ENCODE assay signal across 10 cellular contexts in the genomic region with DNA sequence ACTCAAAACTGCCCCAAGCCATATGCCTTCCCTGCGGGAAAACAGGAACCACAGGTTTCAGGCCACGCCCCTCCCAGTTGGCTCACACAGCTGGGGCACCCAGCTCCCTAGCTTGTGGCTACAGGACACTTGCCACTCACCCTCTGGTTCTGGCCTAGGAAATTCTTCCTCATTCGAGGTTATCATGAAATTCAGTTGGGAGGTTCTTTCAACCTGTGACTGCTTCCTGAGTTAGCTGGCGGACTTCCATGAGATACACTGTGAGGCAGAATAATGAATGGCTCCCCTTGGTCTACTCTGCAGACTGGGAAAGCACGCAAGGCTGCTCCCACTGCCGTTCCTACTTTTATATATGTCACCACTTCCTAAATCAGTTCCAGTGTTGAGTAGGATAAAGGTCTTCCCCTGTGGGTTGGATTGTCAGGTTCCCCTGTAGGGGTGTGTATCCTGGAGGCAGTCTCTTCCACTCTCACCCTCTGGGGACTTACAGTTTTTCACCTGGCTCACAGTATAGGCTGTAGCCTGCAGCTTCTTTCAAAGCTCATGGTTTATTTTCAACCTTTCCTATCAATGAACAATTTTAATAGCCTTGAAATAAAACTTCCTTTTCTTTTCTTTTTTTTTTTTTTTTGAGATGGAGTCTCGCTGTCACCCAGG. TPM values are rescaled to one million over a fixed set of nuclear protein-coding genes. Genes with fewer than 3 reads are reported as not detected.
DNase-seq lines count a peak whose midpoint lies in the region; ATAC-seq and TF ChIP-seq lines count a peak whose summit lies in the region.
"Had no signal": no experiment of that assay in that cellular context is flagged by ENCODE, and none has a peak within 500 bp of the region (broad histone marks: within the 10 kb centered on the region; RNA-seq: fewer than 3 reads in every experiment).

No MANE protein-coding gene starts in this region.

- intact Hi-C loops in vagina (cut with DNase I): no loop called here

- peaks cover 17% of the 10 kb centered on the region for H3K4me1 ChIP-seq in KMS-11 (ENCODE audit: low read depth, poor library complexity, severe bottlenecking)
- H3K4me1 ChIP-seq in vagina: peaks cover 19% of the 10 kb centered on the region

- TF ChIP-seq CTCF in C4-2B (conservative IDR thresholded peaks at IDR 0.05): no peak
- no peak for TF ChIP-seq CTCF in KMS-11 (conservative IDR thresholded peaks at IDR 0.05; ENCODE audit: low read depth, low read length)
- TF ChIP-seq CTCF in vagina (IDR thresholded peaks at IDR 0.05): no peak

- H3K4me2 ChIP-seq in KMS-11: peak overlapping the region; percentile 15; the same call in 1 of the 2 replicates

- H3K27ac Mint-ChIP-seq in stimulated activated naive B cell treated with anti-CD40 and anti-IgM and Interleukin-4, amounts not matched to agents 10 μg/mL and 1 μg/mL and 100 μg/mL, for 72 hours: no peak overlapping the region

- H4K20me1 ChIP-seq in KMS-11 (ENCODE audit: insufficient read depth): no peaks in the 10 kb centered on the region

- H3K9me3 ChIP-seq in vagina: no peaks in the 10 kb centered on the region
- H3K9me3 ChIP-seq: thyroid gland had no signal

- H3K4me1 Mint-ChIP-seq in stimulated activated naive B cell treated with anti-CD40 and anti-IgM and Interleukin-4, amounts not matched to agents 10 μg/mL and 1 μg/mL and 100 μg/mL, for 72 hours: peaks cover 11 to 30% of the 10 kb centered on the region in 2 donors

- peak overlapping the region; percentile 89 for H3K27ac ChIP-seq in C4-2B
- peak overlapping the region; percentile 10; the same call in 1 of the 2 replicates for H3K27ac ChIP-seq in KMS-11
- no peak overlapping the region for H3K27ac ChIP-seq in vagina
- H3K27ac ChIP-seq: BLaER1 treated with 17β-estradiol and CSF1 and Interleukin-3, amounts not matched to agents 10 nM and 100 nM; thyroid gland had no signal

- H3K4me3 ChIP-seq in KMS-11 (IDR thresholded peaks at IDR 0.05; ENCODE audit: insufficient read depth, low read depth, low read length) (no peak overlapping the region), vagina (no peak overlapping the region)
- H3K4me3 ChIP-seq: BLaER1 treated with 17β-estradiol and CSF1 and Interleukin-3, amounts not matched to agents 10 nM and 100 nM; thyroid gland had no signal

- H2AFZ ChIP-seq in KMS-11 (ENCODE audit: low read depth): no peak overlapping the region

- H3K36me3 Mint-ChIP-seq in stimulated activated naive B cell treated with anti-CD40 and anti-IgM and Interleukin-4, amounts not matched to agents 10 μg/mL and 1 μg/mL and 100 μg/mL, for 72 hours: peaks cover 28 to 33% of the 10 kb centered on the region in 2 donors

- no peak overlapping the region for H3K9ac ChIP-seq in KMS-11
- H3K9ac ChIP-seq: BLaER1 treated with 17β-estradiol and CSF1 and Interleukin-3, amounts not matched to agents 10 nM and 100 nM had no signal

- no peaks in the 10 kb centered on the region for H3K27me3 Mint-ChIP-seq in stimulated activated naive B cell treated with anti-CD40 and anti-IgM and Interleukin-4, amounts not matched to agents 10 μg/mL and 1 μg/mL and 100 μg/mL, for 72 hours

- no peak for ATAC-seq in stimulated activated naive B cell treated with anti-CD40 and anti-IgM and Interleukin-4, amounts not matched to agents 10 μg/mL and 1 μg/mL and 100 μg/mL, for 72 hours (replicated peaks)
- ATAC-seq in HG02588 (IDR thresholded peaks at IDR 0.05; ENCODE audit: unreplicated experiment) (no peak), HG02623 (IDR thresholded peaks at IDR 0.05; ENCODE audit: unreplicated experiment) (no peak)

- 0 out of 2 replicates have a peak, but pooled peaks cover 3% of the 10 kb centered on the region for H3K79me2 ChIP-seq in KMS-11 (ENCODE audit: insufficient read depth, low read depth)

- no peak overlapping the region for H3K4me3 Mint-ChIP-seq in stimulated activated naive B cell treated with anti-CD40 and anti-IgM and Interleukin-4, amounts not matched to agents 10 μg/mL and 1 μg/mL and 100 μg/mL, for 72 hours

- no peaks in the 10 kb centered on the region for H3K27me3 ChIP-seq in KMS-11 (ENCODE audit: insufficient read depth, low read depth)
- H3K27me3 ChIP-seq in vagina: no peaks in the 10 kb centered on the region
- H3K27me3 ChIP-seq: BLaER1 treated with 17β-estradiol and CSF1 and Interleukin-3, amounts not matched to agents 10 nM and 100 nM; thyroid gland had no signal

- H3K36me3 ChIP-seq in KMS-11 (ENCODE audit: insufficient read depth): no peaks in the 10 kb centered on the region
- no peaks in the 10 kb centered on the region for H3K36me3 ChIP-seq in vagina
- H3K36me3 ChIP-seq: thyroid gland had no signal

- H3K9me3 Mint-ChIP-seq in stimulated activated naive B cell treated with anti-CD40 and anti-IgM and Interleukin-4, amounts not matched to agents 10 μg/mL and 1 μg/mL and 100 μg/mL, for 72 hours: peaks cover 1 to 6% of the 10 kb centered on the region in 2 donors

- TF ChIP-seq POLR2A in vagina (IDR thresholded peaks at IDR 0.05): no peak

- DNase-seq in SKM-1 treated with dmso at 0.1 percent for 144 hours (lab: John Stamatoyannopoulos, UW; ENCODE audit: unreplicated experiment) (peak; percentile 38), iPS-NIHi7 (ENCODE audit: extremely low spot score) (peak; percentile 13), vagina (ENCODE audit: extremely low spot score in 2 of 2) (no peak)
- DNase-seq in stimulated activated naive B cell treated with anti-CD40 and anti-IgM and Interleukin-4, amounts not matched to agents 10 μg/mL and 1 μg/mL and 100 μg/mL, for 72 hours: no peak

RNA-seq across cellular contexts. Expression of a gene that starts 37.0 kb away (rescaled TPM):
- 0.98 TPM for total RNA-seq in vagina
- total RNA-seq: thyroid gland had no signal

RNA-seq across cellular contexts. Expression of a gene that starts 56.9 kb away (rescaled TPM):
- 55.2 TPM for total RNA-seq in vagina

RNA-seq across cellular contexts. Expression of a gene that starts 57.0 kb away (rescaled TPM):
- 1.5 TPM for total RNA-seq in vagina

Comparison
In these comparisons a context has a peak if more than half of its experiments do, and no peak if none do; other contexts are left out.
1. DNase-seq: peak in SKM-1 treated with dmso at 0.1 percent for 144 hours (single experiment) and iPS-NIHi7 (single experiment); none in stimulated activated naive B cell treated with anti-CD40 and anti-IgM and Interleukin-4, amounts not matched to agents 10 μg/mL and 1 μg/mL and 100 μg/mL, for 72 hours (single experiment) and vagina (0 of 2).